In the genomic region with DNA sequence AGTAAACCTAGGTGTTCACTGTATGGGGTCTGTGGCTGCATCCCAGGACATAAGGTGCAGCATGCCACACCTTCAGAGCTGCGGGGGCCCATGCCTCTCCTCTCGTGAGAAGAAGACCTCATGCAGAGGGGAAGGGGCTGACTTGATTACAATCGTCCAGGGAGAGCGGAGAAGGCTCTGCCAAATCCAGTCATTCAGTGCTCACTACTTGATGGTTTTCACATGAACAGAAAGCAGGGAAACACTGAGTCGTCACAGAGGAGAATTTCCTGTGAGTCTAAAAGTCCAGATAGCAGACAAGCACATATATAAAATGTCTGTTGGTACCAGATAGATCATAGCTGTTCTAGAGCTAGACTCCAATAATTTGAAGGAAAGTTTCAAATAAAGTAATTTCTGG, we compare ENCODE assay signal across 8 cellular contexts. TPM values are rescaled to one million over a fixed set of nuclear protein-coding genes. Genes with fewer than 3 reads are reported as not detected.
DNase-seq lines count a peak whose midpoint lies in the region; ATAC-seq, FAIRE-seq and TF ChIP-seq lines count a peak whose summit lies in the region.
"Not testable (repeated sequence)": the region's sequence is repeated elsewhere in the genome, so short reads cannot be mapped to it uniquely, and the experiment has no call there.

No MANE protein-coding gene starts in this region.

- H3K4me3 Mint-ChIP-seq in HFFc6 = peak overlapping the region; percentile 44
- H3K4me3 Mint-ChIP-seq in activated CD4-positive, alpha-beta T cell treated with anti-CD3 and anti-CD28 coated beads for 36 hours; astrocyte (ENCODE audit: unreplicated experiment): not testable (repeated sequence)

- H3K9me3 ChIP-seq in AG04450 (ENCODE audit: control insufficient read depth, insufficient read depth, low read length); astrocyte (ENCODE audit: insufficient read depth, low read depth, low read length): not testable (repeated sequence)

- H3K27ac ChIP-seq in AG04450 (ENCODE audit: low read depth, low read length) = peak overlapping the region; percentile 42
- peak overlapping the region; percentile 72 for H3K27ac ChIP-seq in astrocyte (ENCODE audit: low read depth, low read length)
- H3K27ac ChIP-seq in foreskin keratinocyte = not testable (repeated sequence)

- H3K27ac Mint-ChIP-seq in HFFc6 = peak overlapping the region; percentile 72
- H3K27ac Mint-ChIP-seq in activated CD4-positive, alpha-beta T cell treated with anti-CD3 and anti-CD28 coated beads for 36 hours = not testable (repeated sequence)
- H3K27ac Mint-ChIP-seq in astrocyte (ENCODE audit: unreplicated experiment) = peak overlapping the region; percentile 66

- H2AFZ ChIP-seq in astrocyte (ENCODE audit: low read depth, low read length) = not testable (repeated sequence)

- CTCF ChIA-PET in AG04450 (lab: Charles Lee) = interaction anchor here (1.0 to 1.4 kb wide), 2 partner anchors 9 to 69 kb away, joined by 3 read pairs; no protein-coding TSS in a partner anchor
- CTCF ChIA-PET in activated CD4-positive, alpha-beta T cell treated with anti-CD3 and anti-CD28 coated beads for 36 hours (lab: Charles Lee) = interaction anchor here (4.4 kb wide), 1 partner anchor 8 kb away, joined by 21 read pairs; no protein-coding TSS in a partner anchor

- ATAC-seq in activated CD4-positive, alpha-beta T cell treated with anti-CD3 and anti-CD28 coated beads for 36 hours = peak; percentile 71
- ATAC-seq in foreskin keratinocyte = peak; percentile 58

- TF ChIP-seq CTCF in AG04450 (IDR thresholded peaks at IDR 0.05; ENCODE audit: low read depth, low read length); HFFc6 (IDR thresholded peaks at IDR 0.05); astrocyte (IDR thresholded peaks at IDR 0.05; ENCODE audit: insufficient read depth, low read depth, low read length); foreskin keratinocyte (conservative IDR thresholded peaks at IDR 0.05): not testable (repeated sequence)

- DNase-seq in AG04450 (ENCODE audit: low read depth, low spot score) (peak; percentile 26), HFFc6 (peak; percentile 59), astrocyte (ENCODE audit: low read depth) (peak; percentile 88), dermis microvascular lymphatic vessel endothelial cell (ENCODE audit: low read depth in 2 of 2) (peak; percentile 80 to 85), myocyte (ENCODE audit: low read depth) (peak; percentile 32)
- DNase-seq in activated CD4-positive, alpha-beta T cell treated with anti-CD3 and anti-CD28 coated beads for 36 hours = peak; percentile 28
- not testable (repeated sequence) for DNase-seq in foreskin keratinocyte
- peak; percentile 13 for DNase-seq in stimulated activated CD4-positive, alpha-beta T cell treated with anti-CD3 and anti-CD28 coated beads, Interleukin-1b, Interleukin-23, amount 100 ng/mL, for 48 hours

- not testable (repeated sequence) for H3K36me3 ChIP-seq in astrocyte (ENCODE audit: insufficient read depth, low read length)

- intact Hi-C loops in activated CD4-positive, alpha-beta T cell treated with anti-CD3 and anti-CD28 coated beads for 36 hours (cut with DNase I, micrococcal nuclease) = not testable (repeated sequence)

- H3K4me3 ChIP-seq in AG04450 (ENCODE audit: low read depth, low read length); astrocyte (ENCODE audit: insufficient read depth, low read depth, low read length): not testable (repeated sequence)

- peaks cover 14% of the 10 kb centered on the region for H3K27me3 Mint-ChIP-seq in HFFc6 (ENCODE audit: insufficient read depth)
- not testable (repeated sequence) for H3K27me3 Mint-ChIP-seq in activated CD4-positive, alpha-beta T cell treated with anti-CD3 and anti-CD28 coated beads for 36 hours; astrocyte (ENCODE audit: low read depth, unreplicated experiment)

- peaks cover 28% of the 10 kb centered on the region for H3K79me2 ChIP-seq in astrocyte (ENCODE audit: insufficient read depth, low read length)

- peak overlapping the region; percentile 56 for H3K9ac ChIP-seq in astrocyte (ENCODE audit: low read length)

- H3K4me2 ChIP-seq in astrocyte (ENCODE audit: low read length) = peak overlapping the region; percentile 49

- H3K27me3 ChIP-seq in AG04450 (ENCODE audit: control insufficient read depth, insufficient read depth, low read length); astrocyte (ENCODE audit: insufficient read depth, low read length); foreskin keratinocyte: not testable (repeated sequence)

- POLR2A ChIA-PET in AG04450 (lab: Yijun Ruan, JAX); activated CD4-positive, alpha-beta T cell treated with anti-CD3 and anti-CD28 coated beads for 36 hours (lab: Charles Lee): not testable (repeated sequence)

- peaks cover 25% of the 10 kb centered on the region for H3K4me1 ChIP-seq in astrocyte (ENCODE audit: insufficient read depth, low read length)
- not testable (repeated sequence) for H3K4me1 ChIP-seq in foreskin keratinocyte

- not testable (repeated sequence) for H3K9me3 Mint-ChIP-seq in HFFc6; activated CD4-positive, alpha-beta T cell treated with anti-CD3 and anti-CD28 coated beads for 36 hours (ENCODE audit: low read depth); astrocyte (ENCODE audit: unreplicated experiment)

- not testable (repeated sequence) for H3K36me3 Mint-ChIP-seq in HFFc6 (ENCODE audit: low read depth); activated CD4-positive, alpha-beta T cell treated with anti-CD3 and anti-CD28 coated beads for 36 hours (ENCODE audit: low read depth)
- H3K36me3 Mint-ChIP-seq in astrocyte (ENCODE audit: low read depth, unreplicated experiment) = peaks cover 23% of the 10 kb centered on the region

- H4K20me1 ChIP-seq in astrocyte (ENCODE audit: insufficient read depth, low read length) = peaks cover 52% of the 10 kb centered on the region

- peak; percentile 87 for FAIRE-seq in astrocyte (lab: Jason Lieb, UNC)

- H3K4me1 Mint-ChIP-seq in HFFc6 (ENCODE audit: low read depth) = peaks cover 38% of the 10 kb centered on the region
- peaks cover 15% of the 10 kb centered on the region for H3K4me1 Mint-ChIP-seq in activated CD4-positive, alpha-beta T cell treated with anti-CD3 and anti-CD28 coated beads for 36 hours
- peaks cover 31% of the 10 kb centered on the region for H3K4me1 Mint-ChIP-seq in astrocyte (ENCODE audit: low read depth, unreplicated experiment)

RNA-seq across cellular contexts. Expression of gene SVIL, which starts 52.0 kb away (rescaled TPM):
- 47.9 and 48.4 TPM in 2 replicates for polyA plus RNA-seq in AG04450 (2011; rRNA removed)
- polyA minus RNA-seq in AG04450 (2011; rRNA and poly(A)+ RNA removed) = 88.8 and 107 TPM in 2 replicates
- under 1 TPM; 0.22 to 0.89 (median 0.48) TPM for total RNA-seq in HFFc6 (2021; fragmentation: NEBNext Ultra II Directional; extraction: Animal tissue kit (Norgen Biotek cat#: 25700))
- 10 to 100 TPM; 12.5 to 17.0 TPM for total RNA-seq in activated CD4-positive, alpha-beta T cell treated with anti-CD3 and anti-CD28 coated beads for 36 hours
- 70.4 and 73.3 TPM in 2 replicates for total RNA-seq in astrocyte
- 62.6 and 79.6 TPM in 2 replicates for total RNA-seq in dermis microvascular lymphatic vessel endothelial cell
- total RNA-seq in foreskin keratinocyte = 26.9 and 27.1 TPM in 2 replicates
- 4.8 and 4.9 TPM in 2 replicates for polyA plus RNA-seq in foreskin keratinocyte
- total RNA-seq in myocyte = 65.8 and 71.2 TPM in 2 replicates
- 30.0 TPM for polyA plus RNA-seq in myocyte (2012)

Comparison
In these comparisons a context has a peak if more than half of its experiments do, and no peak if none do; other contexts are left out.
1. RNA of gene SVIL, which starts 52.0 kb away (total RNA-seq): 62.6 to 79.6 TPM in dermis microvascular lymphatic vessel endothelial cell, 65.8 to 71.2 TPM in myocyte, 70.4 to 73.3 TPM in astrocyte, 26.9 to 27.1 TPM in foreskin keratinocyte and 12.5 to 17.0 TPM in activated CD4-positive, alpha-beta T cell treated with anti-CD3 and anti-CD28 coated beads for 36 hours; 0.22 to 0.89 TPM in HFFc6; every median in the first group is over 4 times any median in the second.